1 cellular context compared by ENCODE assay signal in the genomic region with DNA sequence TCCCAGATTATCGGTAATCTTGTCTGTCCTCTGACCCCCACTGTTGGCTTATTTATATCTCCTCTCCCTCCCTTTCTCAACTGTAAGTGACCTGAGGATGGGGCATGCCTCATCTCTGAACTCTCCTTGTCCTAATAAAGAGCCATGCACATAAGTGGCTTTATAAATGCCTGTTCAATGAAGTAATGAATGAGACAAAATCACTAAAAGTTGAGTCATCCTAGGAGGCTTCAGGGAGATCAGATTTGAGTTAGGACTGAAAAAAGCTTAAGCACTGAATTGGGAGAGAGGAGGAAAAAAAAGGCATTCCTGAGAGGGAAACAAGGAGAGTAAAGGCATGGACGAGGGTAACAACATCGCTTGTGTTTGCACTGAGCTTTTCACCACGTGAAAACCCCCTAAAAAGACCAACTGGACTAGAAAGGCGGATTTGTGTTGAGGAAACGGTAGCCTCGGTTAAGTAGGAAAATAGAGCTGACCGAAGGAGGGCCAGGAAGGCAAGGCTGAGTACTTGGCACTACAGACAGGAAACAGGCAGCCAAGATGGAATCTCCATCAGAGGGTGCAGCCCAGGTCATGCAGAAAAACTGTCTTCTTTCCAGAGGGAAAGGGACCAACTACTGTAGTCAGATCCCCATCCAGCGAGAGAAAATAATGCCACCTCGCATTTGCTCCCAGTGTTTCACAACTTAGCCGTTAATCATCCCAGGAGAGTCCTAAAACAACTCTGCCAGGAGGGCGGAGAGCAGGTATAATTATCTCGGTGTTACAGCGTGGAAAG.
TF ChIP-seq lines count a peak whose summit lies in the region.

No MANE protein-coding gene starts in this region.

TF ChIP-seq in HEK293, 187 proteins besides CTCF, POLR2A, EP300 and RAD21 (continued from another document):
- TF ChIP-seq TRIM28 (IDR thresholded peaks at IDR 0.05; ENCODE audit: borderline replicate concordance, low read length) (no peak), OSR2 (tag by site-specific recombination; IDR thresholded peaks at IDR 0.05) (peak; percentile 60; the same call in 1 of the 2 replicates), ZNF391 (tag by site-specific recombination; IDR thresholded peaks at IDR 0.05; ENCODE audit: borderline replicate concordance, low read depth) (no peak), ZNF624 (tag by site-specific recombination; IDR thresholded peaks at IDR 0.05) (no peak), PRDM10 (tag by site-specific recombination; IDR thresholded peaks at IDR 0.05) (peak; percentile 48; the same call in 1 of the 2 replicates), ZNF10 (tag by site-specific recombination; IDR thresholded peaks at IDR 0.05) (no peak), MZF1 (tag by site-specific recombination; IDR thresholded peaks at IDR 0.05; ENCODE audit: borderline replicate concordance) (peak; percentile 68), WT1 (tag by site-specific recombination; IDR thresholded peaks at IDR 0.05) (no peak), ZBTB10 (tag by site-specific recombination; IDR thresholded peaks at IDR 0.05) (no peak), ZNF184 (tag by site-specific recombination; IDR thresholded peaks at IDR 0.05) (no peak), ZNF140 (tag by site-specific recombination; IDR thresholded peaks at IDR 0.05) (no peak), ZNF266 (tag by site-specific recombination; IDR thresholded peaks at IDR 0.05; ENCODE audit: low read depth) (no peak), ZNF341 (tag by site-specific recombination; IDR thresholded peaks at IDR 0.05; ENCODE audit: low read depth) (no peak), ZNF335 (tag by site-specific recombination; conservative IDR thresholded peaks at IDR 0.05) (peak; percentile 41), ZNF24 (tag by site-specific recombination; IDR thresholded peaks at IDR 0.05) (peak; percentile 79)
- TF ChIP-seq, protein P1, sequence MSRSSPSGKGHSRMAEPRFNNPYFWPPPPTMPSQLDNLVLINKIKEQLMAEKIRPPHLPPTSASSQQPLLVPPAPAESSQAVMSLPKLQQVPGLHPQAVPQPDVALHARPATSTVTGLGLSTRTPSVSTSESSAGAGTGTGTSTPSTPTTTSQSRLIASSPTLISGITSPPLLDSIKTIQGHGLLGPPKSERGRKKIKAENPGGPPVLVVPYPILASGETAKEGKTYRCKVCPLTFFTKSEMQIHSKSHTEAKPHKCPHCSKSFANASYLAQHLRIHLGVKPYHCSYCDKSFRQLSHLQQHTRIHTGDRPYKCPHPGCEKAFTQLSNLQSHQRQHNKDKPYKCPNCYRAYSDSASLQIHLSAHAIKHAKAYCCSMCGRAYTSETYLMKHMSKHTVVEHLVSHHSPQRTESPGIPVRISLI (tag by site-specific recombination; IDR thresholded peaks at IDR 0.05) = peak; percentile 86
- TF ChIP-seq, protein P2, sequence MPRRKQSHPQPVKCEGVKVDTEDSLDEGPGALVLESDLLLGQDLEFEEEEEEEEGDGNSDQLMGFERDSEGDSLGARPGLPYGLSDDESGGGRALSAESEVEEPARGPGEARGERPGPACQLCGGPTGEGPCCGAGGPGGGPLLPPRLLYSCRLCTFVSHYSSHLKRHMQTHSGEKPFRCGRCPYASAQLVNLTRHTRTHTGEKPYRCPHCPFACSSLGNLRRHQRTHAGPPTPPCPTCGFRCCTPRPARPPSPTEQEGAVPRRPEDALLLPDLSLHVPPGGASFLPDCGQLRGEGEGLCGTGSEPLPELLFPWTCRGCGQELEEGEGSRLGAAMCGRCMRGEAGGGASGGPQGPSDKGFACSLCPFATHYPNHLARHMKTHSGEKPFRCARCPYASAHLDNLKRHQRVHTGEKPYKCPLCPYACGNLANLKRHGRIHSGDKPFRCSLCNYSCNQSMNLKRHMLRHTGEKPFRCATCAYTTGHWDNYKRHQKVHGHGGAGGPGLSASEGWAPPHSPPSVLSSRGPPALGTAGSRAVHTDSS (tag by site-specific recombination; IDR thresholded peaks at IDR 0.05) = peak; percentile 55; the same call in 1 of the 2 replicates
